10 cellular contexts compared by ENCODE assay signal in genomic region chr1:1846386-1846918, GRCh38. TPM values are rescaled to one million over a fixed set of nuclear protein-coding genes. Genes with fewer than 3 reads are reported as not detected.
DNase-seq lines count a peak whose midpoint lies in the region; ATAC-seq and TF ChIP-seq lines count a peak whose summit lies in the region.
"Had no signal": no experiment of that assay in that cellular context is flagged by ENCODE, and none has a peak within 500 bp of the region (broad histone marks: within the 10 kb centered on the region; RNA-seq: fewer than 3 reads in every experiment).

No MANE protein-coding gene starts in this region.

- peak overlapping the region; percentile 47 for H3K27ac Mint-ChIP-seq in activated naive CD8-positive, alpha-beta T cell
- no peak overlapping the region for H3K27ac Mint-ChIP-seq in activated naive CD8-positive, alpha-beta T cell treated with anti-CD3 and anti-CD28 coated beads, Interleukin-2, amount 50 U/mL, for 24 hours
- peak overlapping the region in 7 of 9 donors; percentile 43 to 73 (median 64) for H3K27ac Mint-ChIP-seq in naive thymus-derived CD4-positive, alpha-beta T cell
- H3K27ac Mint-ChIP-seq in activated CD8-positive, alpha-beta memory T cell treated with anti-CD3 and anti-CD28 coated beads, Interleukin-2, amount 10 ng/mL, durations not matched to agents 7 days and 5 days, result no peak overlapping the region

- intact Hi-C loops in ascending aorta (cut with DNase I) (no loop called here), transverse colon (cut with DNase I; ENCODE audit: low total_unique reads) (no loop called here)
- intact Hi-C loops in naive thymus-derived CD4-positive, alpha-beta T cell (cut with micrococcal nuclease), result no loop called here

- H3K27me3 Mint-ChIP-seq in activated naive CD8-positive, alpha-beta T cell, result no peaks in the 10 kb centered on the region
- H3K27me3 Mint-ChIP-seq in activated naive CD8-positive, alpha-beta T cell treated with anti-CD3 and anti-CD28 coated beads, Interleukin-2, amount 50 U/mL, for 24 hours, result no peaks in the 10 kb centered on the region
- H3K27me3 Mint-ChIP-seq in naive thymus-derived CD4-positive, alpha-beta T cell, result no peaks in the 10 kb centered on the region
- H3K27me3 Mint-ChIP-seq in activated CD8-positive, alpha-beta memory T cell treated with anti-CD3 and anti-CD28 coated beads, Interleukin-2, amount 10 ng/mL, durations not matched to agents 7 days and 5 days, result no peaks in the 10 kb centered on the region

- 93% methylated on average over 5 of the region's 5 CpGs; no CpG with 5 or more reads in 1 of the 2 donors for WGBS in transverse colon (ENCODE audit: low coverage in 1 of 2), 2 donors

- H3K4me3 Mint-ChIP-seq in activated naive CD8-positive, alpha-beta T cell, result no peak overlapping the region
- no peak overlapping the region for H3K4me3 Mint-ChIP-seq in activated naive CD8-positive, alpha-beta T cell treated with anti-CD3 and anti-CD28 coated beads, Interleukin-2, amount 50 U/mL, for 24 hours
- H3K4me3 Mint-ChIP-seq in naive thymus-derived CD4-positive, alpha-beta T cell, result peak overlapping the region in 2 of 10 donors; percentile 7 to 19
- H3K4me3 Mint-ChIP-seq in activated CD8-positive, alpha-beta memory T cell treated with anti-CD3 and anti-CD28 coated beads, Interleukin-2, amount 10 ng/mL, durations not matched to agents 7 days and 5 days, result no peak overlapping the region

- no peak overlapping the region for H3K4me3 ChIP-seq in ascending aorta
- H3K4me3 ChIP-seq in naive thymus-derived CD4-positive, alpha-beta T cell (ENCODE audit: low read length), result no peak overlapping the region
- no peak overlapping the region for H3K4me3 ChIP-seq in transverse colon
- no peak overlapping the region for H3K4me3 ChIP-seq in MG63

- TF ChIP-seq EP300 in transverse colon (IDR thresholded peaks at IDR 0.05; ENCODE audit: low read depth), result no peak

- CTCF ChIA-PET in naive thymus-derived CD4-positive, alpha-beta T cell (lab: Charles Lee), result no interaction called here
- CTCF ChIA-PET in activated CD8-positive, alpha-beta memory T cell treated with anti-CD3 and anti-CD28 coated beads, Interleukin-2, amount 10 ng/mL, durations not matched to agents 7 days and 5 days (lab: Charles Lee), result interaction anchor here (0.9 kb wide), 1 partner anchor 59 kb away, joined by 4 read pairs; no protein-coding TSS in a partner anchor

- POLR2A ChIA-PET in naive thymus-derived CD4-positive, alpha-beta T cell (lab: Charles Lee), result no interaction called here

- peaks cover 2% of the 10 kb centered on the region for H3K36me3 Mint-ChIP-seq in activated naive CD8-positive, alpha-beta T cell
- H3K36me3 Mint-ChIP-seq in activated naive CD8-positive, alpha-beta T cell treated with anti-CD3 and anti-CD28 coated beads, Interleukin-2, amount 50 U/mL, for 24 hours (ENCODE audit: low read depth), result peaks cover 14% of the 10 kb centered on the region
- H3K36me3 Mint-ChIP-seq in naive thymus-derived CD4-positive, alpha-beta T cell, result peaks cover 0 to 18% (median 3%) of the 10 kb centered on the region in 5 donors
- peaks cover 11% of the 10 kb centered on the region for H3K36me3 Mint-ChIP-seq in activated CD8-positive, alpha-beta memory T cell treated with anti-CD3 and anti-CD28 coated beads, Interleukin-2, amount 10 ng/mL, durations not matched to agents 7 days and 5 days

- H3K27me3 ChIP-seq in ascending aorta, result no peaks in the 10 kb centered on the region
- no peaks in the 10 kb centered on the region for H3K27me3 ChIP-seq in naive thymus-derived CD4-positive, alpha-beta T cell (ENCODE audit: control insufficient read depth in 2 of 2, insufficient read depth in 2 of 2, low read length in 2 of 2)
- H3K27me3 ChIP-seq in transverse colon, result no peaks in the 10 kb centered on the region
- H3K27me3 ChIP-seq in MG63, result no peaks in the 10 kb centered on the region

- H3K9me3 ChIP-seq in ascending aorta (no peaks in the 10 kb centered on the region), transverse colon (no peaks in the 10 kb centered on the region), MG63 (no peaks in the 10 kb centered on the region)
- H3K9me3 ChIP-seq in naive thymus-derived CD4-positive, alpha-beta T cell (ENCODE audit: control insufficient read depth in 2 of 3, low read length in 3 of 3), result no peaks in the 10 kb centered on the region

- no peak for TF ChIP-seq CTCF in ascending aorta (IDR thresholded peaks at IDR 0.05)
- TF ChIP-seq CTCF in transverse colon (IDR thresholded peaks at IDR 0.05), result no peak

- in situ Hi-C loops in transverse colon (cut with MboI; ENCODE audit: low pct_ligation_motif_present in 1 of 4, low pct_unique_long_range_greater_than_20kb in 1 of 4, low sequenced_read_pairs in 3 of 4), result loop anchor here in 1 of 4 donors (10.0 kb wide), 1 partner anchor 58 kb away; no protein-coding TSS in a partner anchor

- no peak for DNase-seq in activated naive CD8-positive, alpha-beta T cell treated with anti-CD3 and anti-CD28 coated beads, Interleukin-2, amount 50 U/mL, for 24 hours
- DNase-seq in ascending aorta (ENCODE audit: low spot score in 2 of 2) (no peak), transverse colon (no peak), MG63 (no peak), UCSD-AML1 (lab: John Stamatoyannopoulos, UW; ENCODE audit: unreplicated experiment) (no peak)
- DNase-seq in naive thymus-derived CD4-positive, alpha-beta T cell, result no peak
- no peak for DNase-seq in activated CD8-positive, alpha-beta memory T cell treated with anti-CD3 and anti-CD28 coated beads, Interleukin-2, amount 10 ng/mL, durations not matched to agents 7 days and 5 days
- DNase-seq: cerebellar nuclear complex, T-helper 1 cell had no signal

- H3K4me1 ChIP-seq in ascending aorta (peaks cover under 1 to 22% of the 10 kb centered on the region in 2 donors), transverse colon (peaks cover 26 to 67% (median 47%) of the 10 kb centered on the region in 4 donors)
- peaks cover 5 to 18% of the 10 kb centered on the region in 2 donors for H3K4me1 ChIP-seq in naive thymus-derived CD4-positive, alpha-beta T cell (ENCODE audit: control insufficient read depth in 2 of 2, insufficient read depth in 2 of 2, low read length in 2 of 2)

- H3K9me3 Mint-ChIP-seq in activated naive CD8-positive, alpha-beta T cell (ENCODE audit: low read depth), result no peaks in the 10 kb centered on the region
- no peaks in the 10 kb centered on the region for H3K9me3 Mint-ChIP-seq in activated naive CD8-positive, alpha-beta T cell treated with anti-CD3 and anti-CD28 coated beads, Interleukin-2, amount 50 U/mL, for 24 hours
- peaks cover 0 to 2% (median 0%) of the 10 kb centered on the region in 11 donors for H3K9me3 Mint-ChIP-seq in naive thymus-derived CD4-positive, alpha-beta T cell
- H3K9me3 Mint-ChIP-seq in activated CD8-positive, alpha-beta memory T cell treated with anti-CD3 and anti-CD28 coated beads, Interleukin-2, amount 10 ng/mL, durations not matched to agents 7 days and 5 days (ENCODE audit: low read depth), result no peaks in the 10 kb centered on the region

- H3K27ac ChIP-seq in ascending aorta (peak overlapping the region; percentile 6 to 43), transverse colon (peak overlapping the region; percentile 67 to 76 (median 71))
- H3K27ac ChIP-seq in naive thymus-derived CD4-positive, alpha-beta T cell (ENCODE audit: low read depth, low read length), result peak overlapping the region; percentile 21

- ATAC-seq in activated naive CD8-positive, alpha-beta T cell treated with anti-CD3 and anti-CD28 coated beads, Interleukin-2, amount 50 U/mL, for 24 hours, result no peak
- no peak for ATAC-seq in naive thymus-derived CD4-positive, alpha-beta T cell
- ATAC-seq in activated CD8-positive, alpha-beta memory T cell treated with anti-CD3 and anti-CD28 coated beads, Interleukin-2, amount 10 ng/mL, durations not matched to agents 7 days and 5 days, result no peak

- no peaks in the 10 kb centered on the region for H3K36me3 ChIP-seq in ascending aorta
- H3K36me3 ChIP-seq in naive thymus-derived CD4-positive, alpha-beta T cell (ENCODE audit: control insufficient read depth in 2 of 3, insufficient read depth in 3 of 3, low read length in 3 of 3), result peaks cover 0 to 12% (median 0%) of the 10 kb centered on the region in 3 experiments
- no peaks in the 10 kb centered on the region for H3K36me3 ChIP-seq in transverse colon
- peaks cover 31% of the 10 kb centered on the region for H3K36me3 ChIP-seq in MG63

- H3K4me1 Mint-ChIP-seq in activated naive CD8-positive, alpha-beta T cell (ENCODE audit: low read depth), result peaks cover 63% of the 10 kb centered on the region
- H3K4me1 Mint-ChIP-seq in activated naive CD8-positive, alpha-beta T cell treated with anti-CD3 and anti-CD28 coated beads, Interleukin-2, amount 50 U/mL, for 24 hours, result peaks cover 56% of the 10 kb centered on the region
- peaks cover 33 to 88% (median 76%) of the 10 kb centered on the region in 7 donors for H3K4me1 Mint-ChIP-seq in naive thymus-derived CD4-positive, alpha-beta T cell
- peaks cover 30% of the 10 kb centered on the region for H3K4me1 Mint-ChIP-seq in activated CD8-positive, alpha-beta memory T cell treated with anti-CD3 and anti-CD28 coated beads, Interleukin-2, amount 10 ng/mL, durations not matched to agents 7 days and 5 days

- TF ChIP-seq POLR2A in transverse colon (IDR thresholded peaks at IDR 0.05), result no peak

RNA-seq across cellular contexts. Expression of gene GNB1, which starts 44.4 kb away (rescaled TPM):
- total RNA-seq in ascending aorta (170 TPM), transverse colon (100 to 1,000 TPM; 123 to 191 (median 174) TPM)
- total RNA-seq in naive thymus-derived CD4-positive, alpha-beta T cell, result 100 to 1,000 TPM; 170 to 358 (median 246) TPM
- 10 to 100 TPM; 48.1 to 62.3 TPM for polyA plus RNA-seq in naive thymus-derived CD4-positive, alpha-beta T cell
- total RNA-seq in MG63 (2014; rRNA removed; shearing (Covaris generic); ENCODE audit: low replicate concordance), result 327 and 329 TPM in 2 replicates
- 100 to 1,000 TPM; 426 to 473 TPM for total RNA-seq in activated CD8-positive, alpha-beta memory T cell treated with anti-CD3 and anti-CD28 coated beads, Interleukin-2, amount 10 ng/mL, durations not matched to agents 7 days and 5 days

Comparison
In these comparisons a context has a peak if more than half of its experiments do, and no peak if none do; other contexts are left out.
1. H3K27ac Mint-ChIP-seq: peak in activated naive CD8-positive, alpha-beta T cell (single experiment) and naive thymus-derived CD4-positive, alpha-beta T cell (7 of 9); none in activated naive CD8-positive, alpha-beta T cell treated with anti-CD3 and anti-CD28 coated beads, Interleukin-2, amount 50 U/mL, for 24 hours (single experiment) and activated CD8-positive, alpha-beta memory T cell treated with anti-CD3 and anti-CD28 coated beads, Interleukin-2, amount 10 ng/mL, durations not matched to agents 7 days and 5 days (single experiment).
2. H3K27ac ChIP-seq: peak in every context shown above with its lines; median percentile 71 in transverse colon; 24 in ascending aorta; 21 in naive thymus-derived CD4-positive, alpha-beta T cell.